ENCODE assay signal across 22 cellular contexts in the genomic region with DNA sequence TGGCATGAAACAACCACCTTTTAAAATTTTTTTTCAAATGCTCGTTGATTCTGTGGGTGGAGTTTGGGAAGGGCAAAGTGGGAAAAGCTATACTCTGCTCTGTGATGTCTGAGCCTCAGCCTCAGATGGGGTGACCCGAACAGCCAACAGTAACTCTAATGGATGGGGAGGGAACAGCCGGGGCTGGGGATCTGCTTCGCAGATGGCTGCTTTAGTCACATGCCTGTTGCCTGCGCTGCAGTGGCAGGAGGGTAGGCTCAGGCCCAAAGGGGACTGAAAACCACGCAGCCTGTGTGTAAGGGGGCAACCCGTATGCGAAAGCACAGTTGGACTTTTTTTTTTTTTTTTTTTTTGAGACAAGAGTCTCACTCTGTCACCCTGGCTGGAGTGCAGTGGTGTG. TPM values are rescaled to one million over a fixed set of nuclear protein-coding genes. Genes with fewer than 3 reads are reported as not detected.
DNase-seq lines count a peak whose midpoint lies in the region; ATAC-seq, FAIRE-seq and TF ChIP-seq lines count a peak whose summit lies in the region.
"Had no signal": no experiment of that assay in that cellular context is flagged by ENCODE, and none has a peak within 500 bp of the region (broad histone marks: within the 10 kb centered on the region; RNA-seq: fewer than 3 reads in every experiment).

No MANE protein-coding gene starts in this region.

- ATAC-seq in DND-41 (ENCODE audit: insufficient read depth, low read depth) (peak; percentile 49; the same call in 2 of the 3 replicates), GM19463 (IDR thresholded peaks at IDR 0.05; ENCODE audit: unreplicated experiment) (no peak)
- ATAC-seq: GM12878 had no signal

- H3K36me3 ChIP-seq in DND-41 (ENCODE audit: insufficient read depth, low read length), result no peaks in the 10 kb centered on the region
- H3K36me3 ChIP-seq: BE2C had no signal

- H3K4me3 ChIP-seq in DND-41 (ENCODE audit: low read depth in 1 of 2, low read length in 2 of 2), result no peak overlapping the region
- H3K4me3 ChIP-seq: GM12878, GM23248, PC-9 had no signal

- no peak for FAIRE-seq in D721Med (lab: Jason Lieb, UNC)
- FAIRE-seq: GM12878 had no signal

- TF ChIP-seq CTCF in DND-41 (IDR thresholded peaks at IDR 0.05; ENCODE audit: borderline replicate concordance, extremely low read depth, low read length, poor library complexity, severe bottlenecking) (no peak), D721Med (IDR thresholded peaks at IDR 0.05; ENCODE audit: insufficient read depth, missing control alignments) (no peak)

- H3K9ac ChIP-seq in DND-41 (ENCODE audit: low read depth, low read length), result no peak overlapping the region
- H3K9ac ChIP-seq: GM23248 had no signal

- no peak overlapping the region for H3K4me2 ChIP-seq in DND-41 (ENCODE audit: insufficient read depth, low read length)
- H3K4me2 ChIP-seq: PC-9 had no signal

- peak overlapping the region; percentile 52 for H2AFZ ChIP-seq in DND-41 (ENCODE audit: low read depth, low read length)
- H2AFZ ChIP-seq: GM23248, PC-9 had no signal

- peaks cover 11% of the 10 kb centered on the region; the same call in 1 of the 2 replicates for H3K4me1 ChIP-seq in DND-41 (ENCODE audit: insufficient read depth, low read length)
- H3K4me1 ChIP-seq: BE2C had no signal

- H3K27ac ChIP-seq in DND-41 (ENCODE audit: low read length), result 0 out of 2 replicates have a peak overlapping the region, but pooled peaks have one; percentile 36
- H3K27ac ChIP-seq: 22Rv1, GM23248, PC-9 had no signal

- H3K79me2 ChIP-seq in DND-41 (ENCODE audit: insufficient read depth, low read length), result no peaks in the 10 kb centered on the region

- H3K27me3 ChIP-seq in DND-41 (ENCODE audit: insufficient read depth, low read length, poor library complexity), result no peaks in the 10 kb centered on the region
- H3K27me3 ChIP-seq: BE2C had no signal

- peak; percentile 41 for DNase-seq in NCI-H2107 treated with DMSO at 0.1 percent for 48 hours (lab: John Stamatoyannopoulos, UW; ENCODE audit: unreplicated experiment)
- DNase-seq in NCI-H2107 (lab: John Stamatoyannopoulos, UW), result no peak
- peak; percentile 31 for DNase-seq in DND-41
- peak; percentile 38 for DNase-seq in SK-N-DZ (ENCODE audit: low spot score)
- DNase-seq in medulla oblongata (ENCODE audit: extremely low spot score), result peak; percentile 32
- no peak for DNase-seq in H4 (ENCODE audit: low spot score)
- no peak for DNase-seq in D721Med (ENCODE audit: insufficient read length, low spot score)
- DNase-seq: BE2C; CD8-positive, alpha-beta memory T cell; GDM1; GM23248; Karpas-422; MM.1S; NCI-H1417; NCI-H1930; NCI-H226; NCI-H774; PC-9; T-helper 1 cell had no signal

- no peaks in the 10 kb centered on the region for H4K20me1 ChIP-seq in DND-41 (ENCODE audit: insufficient read depth, low read length)

- H3K9me3 ChIP-seq in DND-41 (ENCODE audit: insufficient read depth, low read length, severe bottlenecking), result no peaks in the 10 kb centered on the region
- H3K9me3 ChIP-seq: BE2C had no signal

RNA-seq across cellular contexts. Expression of a gene that starts 14.9 kb away (rescaled TPM):
- 50.3 and 54.8 TPM in 2 replicates for polyA plus RNA-seq in SK-N-DZ (2014; cell fraction: cytosol; rRNA removed)
- polyA plus RNA-seq in SK-N-DZ (2014; cell fraction: nucleus; rRNA removed), result 24.1 and 54.7 TPM in 2 replicates
- total RNA-seq in H4 (2014; rRNA removed; shearing (Covaris generic)), result 18.3 and 26.6 TPM in 2 replicates

RNA-seq across cellular contexts. Expression of a gene that starts 24.6 kb away (rescaled TPM):
- polyA plus RNA-seq in SK-N-DZ (2014; cell fraction: cytosol; rRNA removed), result 0.80 and 1.8 TPM in 2 replicates
- polyA plus RNA-seq in SK-N-DZ (2014; cell fraction: nucleus; rRNA removed), result 20.8 and 35.5 TPM in 2 replicates
- not detected in 2 replicates for total RNA-seq in H4 (2014; rRNA removed; shearing (Covaris generic))
- polyA plus RNA-seq: CD8-positive, alpha-beta memory T cell had no signal

RNA-seq across cellular contexts. Expression of a gene that starts 41.9 kb away (rescaled TPM):
- 58.9 and 69.6 TPM in 2 replicates for polyA plus RNA-seq in SK-N-DZ (2014; cell fraction: cytosol; rRNA removed)
- polyA plus RNA-seq in SK-N-DZ (2014; cell fraction: nucleus; rRNA removed), result 80.0 and 87.0 TPM in 2 replicates
- 4.1 and 6.7 TPM in 2 replicates for total RNA-seq in H4 (2014; rRNA removed; shearing (Covaris generic))

RNA-seq across cellular contexts. Expression of a gene that starts 45.5 kb away (rescaled TPM):
- 71.9 and 73.6 TPM in 2 replicates for polyA plus RNA-seq in SK-N-DZ (2014; cell fraction: cytosol; rRNA removed)
- polyA plus RNA-seq in SK-N-DZ (2014; cell fraction: nucleus; rRNA removed), result 65.6 and 101 TPM in 2 replicates
- 7.3 and 7.9 TPM in 2 replicates for total RNA-seq in H4 (2014; rRNA removed; shearing (Covaris generic))

RNA-seq across cellular contexts. Expression of a gene that starts 46.2 kb away (rescaled TPM):
- polyA plus RNA-seq in SK-N-DZ (2014; cell fraction: cytosol; rRNA removed), result 4.4 and 5.4 TPM in 2 replicates
- polyA plus RNA-seq in SK-N-DZ (2014; cell fraction: nucleus; rRNA removed), result 6.4 and 6.9 TPM in 2 replicates
- not detected in 2 replicates for total RNA-seq in H4 (2014; rRNA removed; shearing (Covaris generic))
- polyA plus RNA-seq: CD8-positive, alpha-beta memory T cell had no signal

Comparison
In these comparisons a context has a peak if more than half of its experiments do, and no peak if none do; other contexts are left out.
1. DNase-seq: peak in NCI-H2107 treated with DMSO at 0.1 percent for 48 hours (single experiment), DND-41 (single experiment), SK-N-DZ (single experiment) and medulla oblongata (single experiment); none in NCI-H2107 (single experiment), H4 (single experiment) and D721Med (single experiment).